Comparison of ENCODE assay signal across 9 cellular contexts in the genomic region with DNA sequence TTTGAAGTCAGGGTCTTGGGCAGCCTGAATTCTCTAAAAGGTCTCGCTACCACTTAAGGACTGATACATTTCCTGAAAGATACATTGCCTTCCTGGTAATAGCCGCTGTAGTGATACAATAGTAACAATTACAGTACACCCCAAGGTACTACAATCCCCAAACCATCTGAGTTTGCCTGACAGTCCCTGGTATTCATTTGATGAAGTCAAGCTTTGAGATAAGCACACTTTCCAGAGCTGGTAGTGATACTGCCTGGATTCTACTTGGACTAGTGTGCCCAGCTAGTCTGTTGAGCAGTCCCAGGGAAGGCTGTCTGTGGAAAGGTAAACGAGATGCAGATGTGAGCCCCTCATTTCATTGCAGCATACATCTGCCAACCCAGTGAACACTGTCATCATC. TPM values are rescaled to one million over a fixed set of nuclear protein-coding genes. Genes with fewer than 3 reads are reported as not detected.
DNase-seq lines count a peak whose midpoint lies in the region; ATAC-seq, FAIRE-seq and TF ChIP-seq lines count a peak whose summit lies in the region.
"Had no signal": no experiment of that assay in that cellular context is flagged by ENCODE, and none has a peak within 500 bp of the region (broad histone marks: within the 10 kb centered on the region; RNA-seq: fewer than 3 reads in every experiment).

No MANE protein-coding gene starts in this region.

- CTCF ChIA-PET in activated CD4-positive, alpha-beta T cell treated with anti-CD3 and anti-CD28 coated beads for 36 hours (lab: Charles Lee): interaction anchor here (0.8 to 1.9 kb wide), 7 partner anchors 16 to 797 kb away, joined by 3 to 4 read pairs (median 3); no protein-coding TSS in a partner anchor

- no peak for FAIRE-seq in astrocyte (lab: Jason Lieb, UNC)

- no peak for DNase-seq in activated CD4-positive, alpha-beta T cell treated with anti-CD3 and anti-CD28 coated beads for 36 hours
- no peak for DNase-seq in activated CD4-positive, alpha-beta T cell treated with anti-CD3 and anti-CD28 coated beads, Interleukin-2, amount 50 U/mL, for 1 hour
- DNase-seq in astrocyte (ENCODE audit: low read depth): no peak
- DNase-seq in activated gamma-delta T cell treated with Interleukin-2 at 50 U/mL for 16 hours: no peak
- no peak for DNase-seq in amniotic stem cell (lab: John Stamatoyannopoulos, UW)
- no peak for DNase-seq in left ventricle myocardium inferior

- no peaks in the 10 kb centered on the region for H3K79me2 ChIP-seq in astrocyte (ENCODE audit: insufficient read depth, low read length)

- H3K4me3 ChIP-seq in astrocyte (ENCODE audit: insufficient read depth, low read depth, low read length) (peak overlapping the region; percentile 9), left ventricle myocardium inferior (no peak overlapping the region)
- H3K4me3 ChIP-seq: tibial nerve had no signal

- H3K36me3 ChIP-seq in astrocyte (ENCODE audit: insufficient read depth, low read length) (no peaks in the 10 kb centered on the region), left ventricle myocardium inferior (no peaks in the 10 kb centered on the region)
- H3K36me3 ChIP-seq: tibial nerve had no signal

- H3K4me1 ChIP-seq in astrocyte (ENCODE audit: insufficient read depth, low read length) (peaks cover 71% of the 10 kb centered on the region), left ventricle myocardium inferior (peaks cover 66% of the 10 kb centered on the region)

- H3K27ac Mint-ChIP-seq in activated CD4-positive, alpha-beta T cell treated with anti-CD3 and anti-CD28 coated beads for 36 hours: peak overlapping the region; percentile 18
- H3K27ac Mint-ChIP-seq in astrocyte (ENCODE audit: unreplicated experiment): peak overlapping the region; percentile 98
- no peak overlapping the region for H3K27ac Mint-ChIP-seq in stimulated activated memory B cell treated with anti-CD40 and anti-IgM and Interleukin-4, amounts not matched to agents 10 μg/mL and 1 μg/mL and 100 μg/mL, for 72 hours

- TF ChIP-seq CTCF in astrocyte (IDR thresholded peaks at IDR 0.05; ENCODE audit: insufficient read depth, low read depth, low read length) (no peak), left ventricle myocardium inferior (IDR thresholded peaks at IDR 0.05; ENCODE audit: borderline replicate concordance) (no peak)

- no peaks in the 10 kb centered on the region for H3K9me3 Mint-ChIP-seq in activated CD4-positive, alpha-beta T cell treated with anti-CD3 and anti-CD28 coated beads for 36 hours (ENCODE audit: low read depth)
- no peaks in the 10 kb centered on the region for H3K9me3 Mint-ChIP-seq in astrocyte (ENCODE audit: unreplicated experiment)
- no peaks in the 10 kb centered on the region for H3K9me3 Mint-ChIP-seq in stimulated activated memory B cell treated with anti-CD40 and anti-IgM and Interleukin-4, amounts not matched to agents 10 μg/mL and 1 μg/mL and 100 μg/mL, for 72 hours

- peaks cover 53% of the 10 kb centered on the region for H3K4me1 Mint-ChIP-seq in activated CD4-positive, alpha-beta T cell treated with anti-CD3 and anti-CD28 coated beads for 36 hours
- peaks cover 93% of the 10 kb centered on the region for H3K4me1 Mint-ChIP-seq in astrocyte (ENCODE audit: low read depth, unreplicated experiment)
- H3K4me1 Mint-ChIP-seq in stimulated activated memory B cell treated with anti-CD40 and anti-IgM and Interleukin-4, amounts not matched to agents 10 μg/mL and 1 μg/mL and 100 μg/mL, for 72 hours: no peaks in the 10 kb centered on the region

- no peaks in the 10 kb centered on the region for H4K20me1 ChIP-seq in astrocyte (ENCODE audit: insufficient read depth, low read length)

- intact Hi-C loops in activated CD4-positive, alpha-beta T cell treated with anti-CD3 and anti-CD28 coated beads for 36 hours (cut with DNase I, micrococcal nuclease): loop anchor here (1.0 to 5.0 kb wide), 12 partner anchors 42 to 937 kb away; partner anchors contain the start of gene WDSUB1 (in 1 of the 2)
- intact Hi-C loops in left ventricle myocardium inferior (cut with micrococcal nuclease): no loop called here

- peak overlapping the region; percentile 68 for H3K9ac ChIP-seq in astrocyte (ENCODE audit: low read length)

- peaks cover 14% of the 10 kb centered on the region for H3K27me3 Mint-ChIP-seq in activated CD4-positive, alpha-beta T cell treated with anti-CD3 and anti-CD28 coated beads for 36 hours
- no peaks in the 10 kb centered on the region for H3K27me3 Mint-ChIP-seq in astrocyte (ENCODE audit: low read depth, unreplicated experiment)
- peaks cover 30% of the 10 kb centered on the region for H3K27me3 Mint-ChIP-seq in stimulated activated memory B cell treated with anti-CD40 and anti-IgM and Interleukin-4, amounts not matched to agents 10 μg/mL and 1 μg/mL and 100 μg/mL, for 72 hours

- H3K4me2 ChIP-seq in astrocyte (ENCODE audit: low read length): peak overlapping the region; percentile 80

- no peaks in the 10 kb centered on the region for H3K36me3 Mint-ChIP-seq in activated CD4-positive, alpha-beta T cell treated with anti-CD3 and anti-CD28 coated beads for 36 hours (ENCODE audit: low read depth)
- peaks cover 5% of the 10 kb centered on the region for H3K36me3 Mint-ChIP-seq in astrocyte (ENCODE audit: low read depth, unreplicated experiment)
- no peaks in the 10 kb centered on the region for H3K36me3 Mint-ChIP-seq in stimulated activated memory B cell treated with anti-CD40 and anti-IgM and Interleukin-4, amounts not matched to agents 10 μg/mL and 1 μg/mL and 100 μg/mL, for 72 hours

- POLR2A ChIA-PET in activated CD4-positive, alpha-beta T cell treated with anti-CD3 and anti-CD28 coated beads for 36 hours (lab: Charles Lee): no interaction called here

- H3K4me3 Mint-ChIP-seq in activated CD4-positive, alpha-beta T cell treated with anti-CD3 and anti-CD28 coated beads for 36 hours: no peak overlapping the region
- H3K4me3 Mint-ChIP-seq in astrocyte (ENCODE audit: unreplicated experiment): no peak overlapping the region
- no peak overlapping the region for H3K4me3 Mint-ChIP-seq in stimulated activated memory B cell treated with anti-CD40 and anti-IgM and Interleukin-4, amounts not matched to agents 10 μg/mL and 1 μg/mL and 100 μg/mL, for 72 hours

- peak; percentile 8 for ATAC-seq in activated CD4-positive, alpha-beta T cell treated with anti-CD3 and anti-CD28 coated beads for 36 hours
- ATAC-seq in HG03064 (IDR thresholded peaks at IDR 0.05; ENCODE audit: low read depth, unreplicated experiment): peak; percentile 13
- ATAC-seq in stimulated activated memory B cell treated with anti-CD40 and anti-IgM and Interleukin-4, amounts not matched to agents 10 μg/mL and 1 μg/mL and 100 μg/mL, for 72 hours: peak; percentile 4

- no peaks in the 10 kb centered on the region for H3K9me3 ChIP-seq in astrocyte (ENCODE audit: insufficient read depth, low read depth, low read length)
- H3K9me3 ChIP-seq in left ventricle myocardium inferior (replicated peaks): no peaks in the 10 kb centered on the region
- H3K9me3 ChIP-seq: tibial nerve had no signal

- H2AFZ ChIP-seq in astrocyte (ENCODE audit: low read depth, low read length): peak overlapping the region; percentile 3

- H3K27me3 ChIP-seq in astrocyte (ENCODE audit: insufficient read depth, low read length) (no peaks in the 10 kb centered on the region), left ventricle myocardium inferior (ENCODE audit: low read depth) (no peaks in the 10 kb centered on the region)
- H3K27me3 ChIP-seq: tibial nerve had no signal

- H3K27ac ChIP-seq in astrocyte (ENCODE audit: low read depth, low read length) (peak overlapping the region; percentile 92), left ventricle myocardium inferior (replicated peaks) (no peak overlapping the region)
- H3K27ac ChIP-seq: tibial nerve had no signal

RNA-seq across cellular contexts. Expression of gene ITGB6, which starts 24.4 kb away (rescaled TPM):
- not detected for total RNA-seq in activated CD4-positive, alpha-beta T cell treated with anti-CD3 and anti-CD28 coated beads for 36 hours
- total RNA-seq in astrocyte: 2.8 and 7.6 TPM in 2 replicates
- 0.99 TPM for total RNA-seq in left ventricle myocardium inferior
- total RNA-seq: tibial nerve had no signal
